ENCODE assay signal across 23 cellular contexts in the genomic region with DNA sequence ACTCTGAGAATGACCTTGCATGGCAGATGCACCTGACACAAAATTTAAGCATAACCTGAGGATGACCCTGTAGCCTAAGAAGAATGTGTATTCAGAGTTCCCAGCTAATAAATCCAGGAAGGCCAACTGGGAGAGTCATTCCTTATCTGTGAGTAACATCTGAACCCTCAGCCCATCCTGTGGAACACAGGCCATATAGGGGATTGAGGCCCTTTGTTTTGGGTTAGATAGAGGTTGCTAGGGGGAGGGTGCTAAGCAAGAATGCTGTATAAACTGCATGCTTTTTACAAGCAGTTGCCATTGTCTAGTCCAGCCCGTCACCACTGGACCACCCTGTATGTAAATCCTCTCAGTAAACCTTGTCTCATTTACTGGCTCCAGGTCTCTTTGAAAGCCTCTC.
DNase-seq lines count a peak whose midpoint lies in the region; ATAC-seq and TF ChIP-seq lines count a peak whose summit lies in the region.
"Had no signal": no experiment of that assay in that cellular context is flagged by ENCODE, and none has a peak within 500 bp of the region (broad histone marks: within the 10 kb centered on the region; RNA-seq: fewer than 3 reads in every experiment).

No MANE protein-coding gene starts in this region.

- peak; percentile 48 for DNase-seq in EL
- peak; percentile 10 for DNase-seq in LHCN-M2 (ENCODE audit: low read depth)
- peak; percentile 49 for DNase-seq in dermis blood vessel endothelial cell
- peak; percentile 23 for DNase-seq in neural progenitor cell (ENCODE audit: low spot score)
- no peak for DNase-seq in CD8-positive, alpha-beta T cell
- no peak for DNase-seq in NCI-H1092 treated with DMSO at 0.1 percent for 48 hours (lab: John Stamatoyannopoulos, UW)
- DNase-seq: activated CD4-positive, alpha-beta T cell treated with anti-CD3 and anti-CD28 coated beads, Interleukin-2, amount 50 U/mL, for 4 hours; activated gamma-delta T cell treated with Interleukin-2 at 50 U/mL for 16 hours; amygdala; central memory CD4-positive, alpha-beta T cell; GF-D8; left ventricle myocardium inferior; NCI-H2029 treated with DMSO at 0.1 percent for 48 hours; NCI-H510A; Right ventricle myocardium superior; T-cell had no signal

- no peak for ATAC-seq in CD8-positive, alpha-beta T cell
- ATAC-seq in HG02759 (IDR thresholded peaks at IDR 0.05; ENCODE audit: unreplicated experiment): no peak
- ATAC-seq: esophagus mucosa; HCT116; stimulated activated memory B cell treated with anti-CD40 and anti-IgM and Interleukin-4, amounts not matched to agents 10 μg/mL and 1 μg/mL and 100 μg/mL, for 72 hours; T-cell had no signal

- H3F3A ChIP-seq in neural progenitor cell (ENCODE audit: low read depth): peaks cover 3% of the 10 kb centered on the region

- peaks cover 13% of the 10 kb centered on the region for H3K4me1 ChIP-seq in neural progenitor cell
- no peaks in the 10 kb centered on the region for H3K4me1 ChIP-seq in CD8-positive, alpha-beta T cell (ENCODE audit: insufficient read depth, low read length)
- H3K4me1 ChIP-seq: left ventricle myocardium inferior, right atrium auricular region had no signal

- CTCF ChIA-PET in CD8-positive, alpha-beta T cell (lab: Charles Lee): interaction anchor here (0.6 kb wide), 1 partner anchor 24 kb away, joined by 3 read pairs; no protein-coding TSS in a partner anchor

- H3K27me3 Mint-ChIP-seq in neural progenitor cell (ENCODE audit: insufficient read depth, low read depth): no peaks in the 10 kb centered on the region
- no peaks in the 10 kb centered on the region for H3K27me3 Mint-ChIP-seq in CD8-positive, alpha-beta T cell (ENCODE audit: low read depth)
- H3K27me3 Mint-ChIP-seq: stimulated activated memory B cell treated with anti-CD40 and anti-IgM and Interleukin-4, amounts not matched to agents 10 μg/mL and 1 μg/mL and 100 μg/mL, for 72 hours; T-cell had no signal

- no peak overlapping the region for H3K4me3 Mint-ChIP-seq in neural progenitor cell
- no peak overlapping the region for H3K4me3 Mint-ChIP-seq in CD8-positive, alpha-beta T cell
- H3K4me3 Mint-ChIP-seq: stimulated activated memory B cell treated with anti-CD40 and anti-IgM and Interleukin-4, amounts not matched to agents 10 μg/mL and 1 μg/mL and 100 μg/mL, for 72 hours; T-cell had no signal

- no peak overlapping the region for H3K4me2 ChIP-seq in neural progenitor cell

- H3K27me3 ChIP-seq in neural progenitor cell: no peaks in the 10 kb centered on the region
- no peaks in the 10 kb centered on the region for H3K27me3 ChIP-seq in CD8-positive, alpha-beta T cell (ENCODE audit: insufficient read depth, low read length)
- H3K27me3 ChIP-seq: right atrium auricular region had no signal

- H3K27ac ChIP-seq in neural progenitor cell: no peak overlapping the region
- no peak overlapping the region for H3K27ac ChIP-seq in CD8-positive, alpha-beta T cell (ENCODE audit: low read depth, low read length)
- H3K27ac ChIP-seq: HL-60, left ventricle myocardium inferior, right atrium auricular region, thoracic aorta had no signal

- no peak for TF ChIP-seq CTCF in neural progenitor cell (IDR thresholded peaks at IDR 0.05)
- no peak for TF ChIP-seq CTCF in CD8-positive, alpha-beta T cell (IDR thresholded peaks at IDR 0.05)

- no peak overlapping the region for H2AFZ ChIP-seq in neural progenitor cell (replicated peaks)

- peaks cover 7% of the 10 kb centered on the region for H3K36me3 Mint-ChIP-seq in neural progenitor cell
- H3K36me3 Mint-ChIP-seq in CD8-positive, alpha-beta T cell: peaks cover 6% of the 10 kb centered on the region

- H3K27ac Mint-ChIP-seq in neural progenitor cell: no peak overlapping the region
- H3K27ac Mint-ChIP-seq in CD8-positive, alpha-beta T cell: no peak overlapping the region
- H3K27ac Mint-ChIP-seq: stimulated activated memory B cell treated with anti-CD40 and anti-IgM and Interleukin-4, amounts not matched to agents 10 μg/mL and 1 μg/mL and 100 μg/mL, for 72 hours; T-cell had no signal

- no peaks in the 10 kb centered on the region for H4K20me1 ChIP-seq in neural progenitor cell (ENCODE audit: low read depth)

- H3K36me3 ChIP-seq in neural progenitor cell: no peaks in the 10 kb centered on the region
- no peaks in the 10 kb centered on the region for H3K36me3 ChIP-seq in CD8-positive, alpha-beta T cell (ENCODE audit: insufficient read depth, low read length)
- H3K36me3 ChIP-seq: left ventricle myocardium inferior, right atrium auricular region, thoracic aorta had no signal

- H3K4me3 ChIP-seq in neural progenitor cell: no peak overlapping the region
- no peak overlapping the region for H3K4me3 ChIP-seq in CD8-positive, alpha-beta T cell (ENCODE audit: low read depth, low read length)
- H3K4me3 ChIP-seq: left ventricle myocardium inferior, right atrium auricular region, thoracic aorta had no signal

- no peaks in the 10 kb centered on the region for H3K9me3 Mint-ChIP-seq in neural progenitor cell
- no peaks in the 10 kb centered on the region for H3K9me3 Mint-ChIP-seq in CD8-positive, alpha-beta T cell
- H3K9me3 Mint-ChIP-seq: stimulated activated memory B cell treated with anti-CD40 and anti-IgM and Interleukin-4, amounts not matched to agents 10 μg/mL and 1 μg/mL and 100 μg/mL, for 72 hours; T-cell had no signal

- no peaks in the 10 kb centered on the region for H3K9me3 ChIP-seq in neural progenitor cell (ENCODE audit: low read depth)
- H3K9me3 ChIP-seq in CD8-positive, alpha-beta T cell (ENCODE audit: low read length): no peaks in the 10 kb centered on the region
- H3K9me3 ChIP-seq: left ventricle myocardium inferior, right atrium auricular region, thoracic aorta had no signal

- intact Hi-C loops in CD8-positive, alpha-beta T cell (cut with DNase I, micrococcal nuclease): no loop called here

- peaks cover 15% of the 10 kb centered on the region for H3K4me1 Mint-ChIP-seq in neural progenitor cell
- no peaks in the 10 kb centered on the region for H3K4me1 Mint-ChIP-seq in CD8-positive, alpha-beta T cell (ENCODE audit: low read depth)
- H3K4me1 Mint-ChIP-seq: stimulated activated memory B cell treated with anti-CD40 and anti-IgM and Interleukin-4, amounts not matched to agents 10 μg/mL and 1 μg/mL and 100 μg/mL, for 72 hours had no signal

- no peak overlapping the region for H3K9ac ChIP-seq in neural progenitor cell

- POLR2A ChIA-PET in CD8-positive, alpha-beta T cell (lab: Charles Lee): no interaction called here

- peaks cover 40% of the 10 kb centered on the region for H3K79me2 ChIP-seq in neural progenitor cell (ENCODE audit: low read depth)

Comparison
In these comparisons a context has a peak if more than half of its experiments do, and no peak if none do; other contexts are left out.
1. DNase-seq: peak in EL (single experiment), LHCN-M2 (single experiment), dermis blood vessel endothelial cell (single experiment) and neural progenitor cell (single experiment); none in CD8-positive, alpha-beta T cell (0 of 7) and NCI-H1092 treated with DMSO at 0.1 percent for 48 hours (single experiment).